In the genomic region with DNA sequence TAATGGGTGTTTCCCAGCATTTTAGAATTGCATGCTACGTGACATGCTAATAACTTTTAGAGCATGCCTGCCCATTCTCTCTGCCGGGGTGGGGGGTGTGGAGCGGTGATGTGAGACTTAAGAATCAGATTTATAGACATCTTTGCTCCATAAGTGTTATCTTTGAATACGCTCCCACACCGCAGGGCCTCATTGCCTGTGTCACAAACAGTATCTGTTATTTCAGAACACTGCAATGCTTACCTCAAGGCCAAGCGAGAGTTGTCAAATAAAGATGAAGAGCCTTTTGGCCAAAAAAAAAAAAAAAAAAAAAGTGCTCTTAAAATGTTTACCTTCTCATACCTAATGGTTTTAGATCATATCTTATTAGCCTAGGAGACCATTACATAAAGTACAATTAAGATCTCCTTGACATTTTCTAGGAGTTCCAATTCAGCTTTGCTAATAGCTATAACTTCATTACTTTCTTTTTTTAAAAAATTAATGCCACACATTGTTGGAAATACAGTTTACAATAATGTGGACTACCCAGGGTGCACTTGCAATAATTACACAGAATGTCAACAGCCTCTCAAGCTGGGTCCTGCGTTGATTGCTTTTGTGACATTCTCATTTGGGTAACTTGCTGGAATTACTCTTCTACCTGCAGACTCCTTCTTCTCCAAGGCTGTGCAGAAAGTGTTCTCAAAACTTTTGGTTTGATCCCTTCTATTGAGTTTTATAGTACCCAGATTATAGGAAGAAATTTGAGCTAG, we compare ENCODE assay signal across 16 cellular contexts.
A peak's percentile ranks its signal among the peaks of the same experiment; 100 is the strongest.
DNase-seq lines count a peak whose midpoint lies in the region; ATAC-seq and TF ChIP-seq lines count a peak whose summit lies in the region.
"Had no signal": no experiment of that assay in that cellular context is flagged by ENCODE, and none has a peak within 500 bp of the region (broad histone marks: within the 10 kb centered on the region; RNA-seq: fewer than 3 reads in every experiment).

No MANE protein-coding gene starts in this region.

- CTCF ChIA-PET in activated CD8-positive, alpha-beta T cell treated with anti-CD3 and anti-CD28 coated beads for 36 hours (lab: Charles Lee) = no interaction called here

- peaks cover 4% of the 10 kb centered on the region for H3K9me3 ChIP-seq in suprapubic skin
- H3K9me3 ChIP-seq: MG63 had no signal

- H3K9me3 Mint-ChIP-seq in activated CD8-positive, alpha-beta T cell treated with anti-CD3 and anti-CD28 coated beads for 36 hours = no peaks in the 10 kb centered on the region
- H3K9me3 Mint-ChIP-seq: GM23338 had no signal

- no peaks in the 10 kb centered on the region for H3K36me3 ChIP-seq in suprapubic skin
- H3K36me3 ChIP-seq: MG63 had no signal

- WGBS in suprapubic skin = 45% methylated on average over 7 of the region's 7 CpGs

- TF ChIP-seq CTCF in suprapubic skin (IDR thresholded peaks at IDR 0.05) = no peak
- no peak for TF ChIP-seq CTCF in activated CD8-positive, alpha-beta T cell treated with anti-CD3 and anti-CD28 coated beads for 36 hours (IDR thresholded peaks at IDR 0.05)

- TF ChIP-seq EP300 in suprapubic skin (IDR thresholded peaks at IDR 0.05) = no peak

- POLR2A ChIA-PET in activated CD8-positive, alpha-beta T cell treated with anti-CD3 and anti-CD28 coated beads for 36 hours (lab: Charles Lee) = interaction anchor here (0.7 kb wide), 1 partner anchor 13 kb away, joined by 3 read pairs; no protein-coding TSS in a partner anchor

- intact Hi-C loops in activated CD8-positive, alpha-beta T cell treated with anti-CD3 and anti-CD28 coated beads for 36 hours (cut with micrococcal nuclease) = no loop called here

- no peak for TF ChIP-seq POLR2A in suprapubic skin (IDR thresholded peaks at IDR 0.05)

- no peak overlapping the region for H3K4me3 ChIP-seq in suprapubic skin
- H3K4me3 ChIP-seq: GM23338, MG63, skin epidermis had no signal

- no peaks in the 10 kb centered on the region for H3K27me3 Mint-ChIP-seq in activated CD8-positive, alpha-beta T cell treated with anti-CD3 and anti-CD28 coated beads for 36 hours
- H3K27me3 Mint-ChIP-seq: naive B cell had no signal

- peaks cover 16% of the 10 kb centered on the region for H3K4me1 ChIP-seq in suprapubic skin

- H3K27me3 ChIP-seq in suprapubic skin = no peaks in the 10 kb centered on the region
- H3K27me3 ChIP-seq: MG63 had no signal

- H3K4me1 Mint-ChIP-seq in activated CD8-positive, alpha-beta T cell treated with anti-CD3 and anti-CD28 coated beads for 36 hours (ENCODE audit: low read depth) = no peaks in the 10 kb centered on the region
- H3K4me1 Mint-ChIP-seq: naive B cell had no signal

- peak; percentile 81 for DNase-seq in NCI-H1092 treated with DMSO at 0.1 percent for 48 hours (lab: John Stamatoyannopoulos, UW)
- DNase-seq in NCI-H2029 (lab: John Stamatoyannopoulos, UW) = peak; percentile 55
- DNase-seq in amniotic epithelial cell (ENCODE audit: low read depth) = peak; percentile 21
- DNase-seq in suprapubic skin (ENCODE audit: low spot score in 2 of 2) = no peak
- no peak for DNase-seq in activated CD8-positive, alpha-beta T cell treated with anti-CD3 and anti-CD28 coated beads for 36 hours
- DNase-seq in GF-D8 (lab: John Stamatoyannopoulos, UW) = no peak
- DNase-seq in nucleus accumbens (lab: John Stamatoyannopoulos, UW) = no peak
- DNase-seq: activated CD4-positive, alpha-beta T cell treated with anti-CD3 and anti-CD28 coated beads for 48 hours; activated CD8-positive, alpha-beta memory T cell treated with anti-CD3 and anti-CD28 coated beads, Interleukin-2, amount 50 U/mL, for 48 hours; activated naive CD4-positive, alpha-beta T cell; foreskin melanocyte; MG63; naive B cell; NCI-H510A had no signal

- no peaks in the 10 kb centered on the region for H3K36me3 Mint-ChIP-seq in activated CD8-positive, alpha-beta T cell treated with anti-CD3 and anti-CD28 coated beads for 36 hours (ENCODE audit: low read depth)
- H3K36me3 Mint-ChIP-seq: naive B cell had no signal

- H3K27ac Mint-ChIP-seq in activated CD8-positive, alpha-beta T cell treated with anti-CD3 and anti-CD28 coated beads for 36 hours = no peak overlapping the region
- H3K27ac Mint-ChIP-seq: GM23338 had no signal

- peak overlapping the region; percentile 26 for H3K27ac ChIP-seq in suprapubic skin

- no peak overlapping the region for H3K4me3 Mint-ChIP-seq in activated CD8-positive, alpha-beta T cell treated with anti-CD3 and anti-CD28 coated beads for 36 hours
- H3K4me3 Mint-ChIP-seq: GM23338, naive B cell had no signal

- ATAC-seq in activated CD8-positive, alpha-beta T cell treated with anti-CD3 and anti-CD28 coated beads for 36 hours = no peak
- ATAC-seq: GM23338 had no signal

Comparison
In these comparisons a context has a peak if more than half of its experiments do, and no peak if none do; other contexts are left out.
1. DNase-seq: peak in NCI-H1092 treated with DMSO at 0.1 percent for 48 hours (single experiment), NCI-H2029 (single experiment) and amniotic epithelial cell (single experiment); none in suprapubic skin (0 of 2), activated CD8-positive, alpha-beta T cell treated with anti-CD3 and anti-CD28 coated beads for 36 hours (single experiment), GF-D8 (single experiment) and nucleus accumbens (0 of 56).